ENCODE assay signal across 25 cellular contexts in genomic region chr5:179863449-179864085, GRCh38.
"Had no signal": no experiment of that assay in that cellular context is flagged by ENCODE, and none has a peak within 500 bp of the region (broad histone marks: within the 10 kb centered on the region; RNA-seq: fewer than 3 reads in every experiment).

No MANE protein-coding gene starts in this region.

- H3K4me1 ChIP-seq: colonic mucosa, parathyroid adenoma had no signal

- H3K4me3 Mint-ChIP-seq: activated CD4-positive, alpha-beta T cell treated with anti-CD3 and anti-CD28 coated beads for 36 hours; activated naive CD4-positive, alpha-beta T cell treated with anti-CD3 and anti-CD28 coated beads, Interleukin-2, amount 50 U/mL, for 24 hours; activated T-cell treated with anti-CD3 and anti-CD28 coated beads, Interleukin-2, amount 50 U/mL, for 24 hours; mesothelial cell of epicardium; stimulated activated memory B cell treated with anti-CD40 and anti-IgM and Interleukin-4, amounts not matched to agents 10 μg/mL and 1 μg/mL and 100 μg/mL, for 72 hours had no signal

- H3K27me3 ChIP-seq: colonic mucosa, gastrocnemius medialis, stomach, thyroid gland, upper lobe of left lung, vagina had no signal

- DNase-seq: activated CD4-positive, alpha-beta T cell treated with anti-CD3 and anti-CD28 coated beads for 36 hours; activated CD4-positive, alpha-beta T cell treated with anti-CD3 and anti-CD28 coated beads, Interleukin-2, amount 50 U/mL, for 48 hours; activated CD4-positive, CD25-positive, alpha-beta regulatory T cell; activated CD8-positive, alpha-beta memory T cell treated with anti-CD3 and anti-CD28 coated beads, Interleukin-2, amount 50 U/mL, for 48 hours; activated gamma-delta T cell; activated T-cell treated with anti-CD3 and anti-CD28 coated beads, Interleukin-2, amount 50 U/mL, for 24 hours; anterior cingulate cortex; colonic mucosa; effector CD8-positive, alpha-beta T cell; gastrocnemius medialis; glutamatergic neuron; mammary epithelial cell; naive B cell; nucleus accumbens; right cardiac atrium; stimulated activated CD4-positive, alpha-beta T cell treated with anti-CD3 and anti-CD28 coated beads, Interleukin-4, amount 100 ng/mL, for 4 hours; stimulated activated CD8-positive, alpha-beta memory T cell treated with anti-CD3 and anti-CD28 coated beads, Interleukin-4, amount 100 ng/mL, for 48 hours; stomach; thyroid gland had no signal

- H3K9me3 Mint-ChIP-seq: activated naive CD4-positive, alpha-beta T cell treated with anti-CD3 and anti-CD28 coated beads, Interleukin-2, amount 50 U/mL, for 24 hours; activated T-cell treated with anti-CD3 and anti-CD28 coated beads, Interleukin-2, amount 50 U/mL, for 24 hours; mesothelial cell of epicardium; naive B cell; stimulated activated memory B cell treated with anti-CD40 and anti-IgM and Interleukin-4, amounts not matched to agents 10 μg/mL and 1 μg/mL and 100 μg/mL, for 72 hours had no signal

- H3K27ac Mint-ChIP-seq: activated CD4-positive, alpha-beta T cell treated with anti-CD3 and anti-CD28 coated beads for 36 hours; activated naive CD4-positive, alpha-beta T cell treated with anti-CD3 and anti-CD28 coated beads, Interleukin-2, amount 50 U/mL, for 24 hours; activated T-cell treated with anti-CD3 and anti-CD28 coated beads, Interleukin-2, amount 50 U/mL, for 24 hours; mesothelial cell of epicardium; naive B cell; stimulated activated memory B cell treated with anti-CD40 and anti-IgM and Interleukin-4, amounts not matched to agents 10 μg/mL and 1 μg/mL and 100 μg/mL, for 72 hours had no signal

- H3K4me3 ChIP-seq: colonic mucosa, gastrocnemius medialis, stomach, thyroid gland, upper lobe of left lung, vagina had no signal

- H3K27ac ChIP-seq: colonic mucosa, gastrocnemius medialis, parathyroid adenoma, stomach, thyroid gland, upper lobe of left lung, vagina had no signal

- ATAC-seq: activated CD4-positive, alpha-beta T cell treated with anti-CD3 and anti-CD28 coated beads for 36 hours; gastrocnemius medialis; right cardiac atrium; stimulated activated memory B cell treated with anti-CD40 and anti-IgM and Interleukin-4, amounts not matched to agents 10 μg/mL and 1 μg/mL and 100 μg/mL, for 72 hours had no signal

- H3K27me3 Mint-ChIP-seq: activated CD4-positive, alpha-beta T cell treated with anti-CD3 and anti-CD28 coated beads for 36 hours; activated naive CD4-positive, alpha-beta T cell treated with anti-CD3 and anti-CD28 coated beads, Interleukin-2, amount 50 U/mL, for 24 hours; activated T-cell treated with anti-CD3 and anti-CD28 coated beads, Interleukin-2, amount 50 U/mL, for 24 hours; naive B cell; stimulated activated memory B cell treated with anti-CD40 and anti-IgM and Interleukin-4, amounts not matched to agents 10 μg/mL and 1 μg/mL and 100 μg/mL, for 72 hours had no signal

- H3K9me3 ChIP-seq: colonic mucosa, gastrocnemius medialis, thyroid gland, upper lobe of left lung, vagina had no signal
